Comparison of ENCODE assay signal across 33 cellular contexts in genomic region chr3:118907909-118908308, GRCh38.
"Had no signal": no experiment of that assay in that cellular context is flagged by ENCODE, and none has a peak within 500 bp of the region (broad histone marks: within the 10 kb centered on the region; RNA-seq: fewer than 3 reads in every experiment).

No MANE protein-coding gene starts in this region.

- H3K27ac ChIP-seq: cardiac muscle cell, PC-9, RWPE1, WERI-Rb-1 had no signal

- ATAC-seq: activated CD8-positive, alpha-beta T cell treated with anti-CD3 and anti-CD28 coated beads for 36 hours; activated T-cell treated with anti-CD3 and anti-CD28 coated beads, Interleukin-2, amount 50 U/mL, for 72 hours; activated T-helper 17 cell treated with anti-CD3 and anti-CD28 coated beads, Interleukin-2, amount 50 U/mL, for 72 hours; Right ventricle myocardium inferior had no signal

- H3K4me3 ChIP-seq: cardiac muscle cell, PC-9 had no signal

- H3K36me3 ChIP-seq: cardiac muscle cell, WERI-Rb-1 had no signal

- H3K27me3 ChIP-seq: cardiac muscle cell had no signal

- DNase-seq: activated CD4-positive, alpha-beta T cell treated with anti-CD3 and anti-CD28 coated beads for 1 hour; activated CD4-positive, alpha-beta T cell treated with anti-CD3 and anti-CD28 coated beads for 48 hours; activated CD4-positive, alpha-beta T cell treated with anti-CD3 and anti-CD28 coated beads, Interleukin-2, amount 50 U/mL, for 4 hours; activated CD4-positive, CD25-positive, alpha-beta regulatory T cell; activated CD8-positive, alpha-beta T cell treated with anti-CD3 and anti-CD28 coated beads for 36 hours; activated effector memory CD4-positive, alpha-beta T cell treated with anti-CD3 and anti-CD28 coated beads, Interleukin-2, amount 50 U/mL, for 16 hours; activated naive CD4-positive, alpha-beta T cell; activated naive CD4-positive, alpha-beta T cell treated with anti-CD3 and anti-CD28 coated beads, Interleukin-2, amount 50 U/mL, for 16 hours; activated naive CD8-positive, alpha-beta T cell treated with anti-CD3 and anti-CD28 coated beads for 36 hours; activated T-cell treated with anti-CD3 and anti-CD28 coated beads, Interleukin-2, amount 50 U/mL, for 1 hour; activated T-cell treated with anti-CD3 and anti-CD28 coated beads, Interleukin-2, amount 50 U/mL, for 72 hours; amniotic stem cell; aorta; NCI-H1092 treated with DMSO at 0.1 percent for 48 hours; NCI-H1417; NCI-H146; NCI-H187; NCI-H2029 treated with DMSO at 0.1 percent for 48 hours; NCI-H2107; NCI-H510A; NCI-H526; NCI-H748 treated with DMSO at 0.1 percent for 48 hours; PC-9; SIG-M5; SW 1271; T-helper 1 cell; T-helper 2 cell; T-helper 9 cell; WERI-Rb-1 had no signal
